27 cellular contexts compared by ENCODE assay signal in the genomic region with DNA sequence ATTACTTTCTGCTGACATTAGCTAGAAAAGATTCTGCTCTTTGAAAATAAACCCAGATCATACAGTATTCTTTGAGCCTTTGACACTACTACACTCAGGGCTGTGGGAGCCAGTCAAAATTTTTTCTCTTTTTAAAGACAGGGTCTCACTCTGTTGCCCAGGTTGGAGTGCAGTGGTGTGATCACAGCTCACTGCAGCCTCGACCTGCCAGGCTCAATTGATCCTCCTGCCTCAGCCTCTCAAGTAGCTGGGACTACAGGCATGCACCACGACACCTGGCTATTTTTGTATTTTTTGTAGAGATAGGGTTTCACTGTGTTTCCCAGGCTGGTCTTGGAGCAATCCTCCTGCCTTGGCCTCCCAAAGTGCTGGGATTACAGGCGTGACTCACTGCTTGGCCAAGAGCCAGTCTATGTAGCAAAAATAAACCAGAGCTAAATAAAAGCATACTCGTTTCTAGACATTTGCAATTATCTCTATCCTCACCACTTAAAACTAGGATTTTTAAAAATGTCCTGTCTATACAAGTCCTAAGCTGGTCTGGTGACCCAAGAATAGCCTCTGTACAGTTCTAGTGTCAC. TPM values are rescaled to one million over a fixed set of nuclear protein-coding genes. Genes with fewer than 3 reads are reported as not detected.
DNase-seq lines count a peak whose midpoint lies in the region; ATAC-seq, FAIRE-seq and TF ChIP-seq lines count a peak whose summit lies in the region.
"Had no signal": no experiment of that assay in that cellular context is flagged by ENCODE, and none has a peak within 500 bp of the region (broad histone marks: within the 10 kb centered on the region; RNA-seq: fewer than 3 reads in every experiment).

No MANE protein-coding gene starts in this region.

- no peak overlapping the region for H3K9ac ChIP-seq in HepG2 (ENCODE audit: insufficient read depth, low read depth, low read length)

- DNase-seq in HepG2 (ENCODE audit: low spot score) (no peak), right lobe of liver (no peak), brain microvascular endothelial cell (peak; percentile 9), iris pigment epithelial cell (ENCODE audit: low read depth) (peak; percentile 18), vagina (ENCODE audit: extremely low spot score in 2 of 2) (no peak), NCI-H128 (lab: John Stamatoyannopoulos, UW; ENCODE audit: unreplicated experiment) (no peak), AG20443 (ENCODE audit: low spot score) (no peak)
- DNase-seq in stimulated activated CD4-positive, alpha-beta T cell treated with anti-CD3 and anti-CD28 coated beads, Interleukin-12 subunit alpha, Interleukin-12 subunit beta, amount 100 ng/mL, for 4 hours, result no peak
- DNase-seq: ACHN; activated CD4-positive, alpha-beta T cell treated with anti-CD3 and anti-CD28 coated beads for 4 hours; activated CD8-positive, alpha-beta memory T cell treated with anti-CD3 and anti-CD28 coated beads, Interleukin-2, amount 50 U/mL, for 48 hours; activated naive CD4-positive, alpha-beta T cell; DMS 273 treated with DMSO at 0.1 percent for 48 hours; hippocampal formation; IMR-90; kidney; NCI-H187 treated with DMSO at 0.1 percent for 48 hours; stimulated activated CD4-positive, alpha-beta T cell treated with anti-CD3 and anti-CD28 coated beads, Interleukin-4, amount 100 ng/mL, for 1 hour; stimulated activated naive CD8-positive, alpha-beta T cell treated with anti-CD3 and anti-CD28 coated beads, Interleukin-15, amount 100 ng/mL, for 72 hours; upper lobe of left lung had no signal

- no peaks in the 10 kb centered on the region for H4K20me1 ChIP-seq in HepG2 (ENCODE audit: insufficient read depth, low read length)

- CTCF ChIA-PET in HepG2 (lab: Yijun Ruan, JAX; ENCODE audit: low intra/inter-chr PET ratio, low total read pairs), result no interaction called here

- H3K4me3 ChIP-seq in HepG2 (replicated peaks in 1 of 3; ENCODE audit: insufficient read depth in 1 of 3, low read depth in 2 of 3, low read length in 3 of 3) (no peak overlapping the region), right lobe of liver (no peak overlapping the region), brain microvascular endothelial cell (ENCODE audit: low read depth, low read length) (no peak overlapping the region), vagina (no peak overlapping the region)
- H3K4me3 ChIP-seq: skin epidermis, upper lobe of left lung had no signal

- in situ Hi-C loops in HepG2 (cut with HindIII; ENCODE audit: extremely low pct_ligation_motif_present, low pct_unique_long_range_greater_than_20kb), result no loop called here
- in situ Hi-C loops in brain microvascular endothelial cell (cut with HindIII; ENCODE audit: low pct_ligation_motif_present, low sequenced_read_pairs), result no loop called here

- no peak for FAIRE-seq in HepG2 (lab: Jason Lieb, UNC)
- FAIRE-seq: kidney had no signal

- POLR2A ChIA-PET in HepG2 (lab: Yijun Ruan, JAX), result no interaction called here

- TF ChIP-seq CTCF in HepG2 (CRISPR knock-in tag; IDR thresholded peaks at IDR 0.05), result no peak
- TF ChIP-seq CTCF in right lobe of liver (IDR thresholded peaks at IDR 0.05), result no peak
- TF ChIP-seq CTCF in brain microvascular endothelial cell (IDR thresholded peaks at IDR 0.05; ENCODE audit: low read depth, low read length, missing control alignments), result no peak
- no peak for TF ChIP-seq CTCF in vagina (IDR thresholded peaks at IDR 0.05)

- H3K9me3 ChIP-seq in HepG2 (ENCODE audit: low read length), result no peaks in the 10 kb centered on the region
- H3K9me3 ChIP-seq in right lobe of liver, result no peaks in the 10 kb centered on the region
- no peaks in the 10 kb centered on the region for H3K9me3 ChIP-seq in vagina
- H3K9me3 ChIP-seq: upper lobe of left lung had no signal

- TF ChIP-seq EP300 in HepG2 (IDR thresholded peaks at IDR 0.05; ENCODE audit: low read depth in 2 of 2, low read length in 2 of 2) (no peak), HepG2 (CRISPR knock-in tag; IDR thresholded peaks at IDR 0.05; ENCODE audit: borderline replicate concordance) (no peak)

- no peak overlapping the region for H3K27ac ChIP-seq in HepG2 (ENCODE audit: extremely low read length, insufficient read depth, low read length)
- no peak overlapping the region for H3K27ac ChIP-seq in right lobe of liver
- no peak overlapping the region for H3K27ac ChIP-seq in brain microvascular endothelial cell
- no peak overlapping the region for H3K27ac ChIP-seq in vagina
- H3K27ac ChIP-seq: C4-2B, skin epidermis, upper lobe of left lung had no signal

- intact Hi-C loops in HepG2 (cut with micrococcal nuclease; ENCODE audit: unreplicated experiment), result no loop called here
- intact Hi-C loops in right lobe of liver (cut with DNase I), result no loop called here
- intact Hi-C loops in vagina (cut with DNase I), result no loop called here

- no peak overlapping the region for H3K4me2 ChIP-seq in HepG2 (ENCODE audit: low read depth, low read length)

- TF ChIP-seq RAD21 in HepG2 (CRISPR knock-in tag; IDR thresholded peaks at IDR 0.05), result no peak

- no peaks in the 10 kb centered on the region for H3K36me3 ChIP-seq in HepG2 (replicated peaks in 1 of 2; ENCODE audit: control insufficient read depth in 1 of 2, insufficient read depth in 2 of 2, low read length in 2 of 2)
- no peaks in the 10 kb centered on the region for H3K36me3 ChIP-seq in right lobe of liver
- H3K36me3 ChIP-seq in brain microvascular endothelial cell (replicated peaks), result no peaks in the 10 kb centered on the region
- no peaks in the 10 kb centered on the region for H3K36me3 ChIP-seq in vagina
- H3K36me3 ChIP-seq: upper lobe of left lung had no signal

- WGBS in HepG2 (ENCODE audit: low lambda C conversion rate), result 97% methylated on average over 4 of the region's 4 CpGs
- WGBS in right lobe of liver (ENCODE audit: insufficient coverage, low coverage, low lambda C conversion rate, missing lambda C conversion rate), result 44% methylated on average over 4 of the region's 4 CpGs

- no TSS peak for BruUV-seq in HepG2 (replicated peaks; lab: Mats Ljungman, UMichigan)

- H3K79me2 ChIP-seq in HepG2 (ENCODE audit: insufficient read depth, low read length), result no peaks in the 10 kb centered on the region

- H3K4me1 ChIP-seq in HepG2 (ENCODE audit: insufficient read depth, low read length), result peaks cover 52% of the 10 kb centered on the region
- H3K4me1 ChIP-seq in right lobe of liver, result no peaks in the 10 kb centered on the region
- H3K4me1 ChIP-seq in vagina, result no peaks in the 10 kb centered on the region
- H3K4me1 ChIP-seq: upper lobe of left lung had no signal

- H3K27me3 ChIP-seq in HepG2 (ENCODE audit: control insufficient read depth in 1 of 2, insufficient read depth in 2 of 2, low read length in 2 of 2) (no peaks in the 10 kb centered on the region), right lobe of liver (no peaks in the 10 kb centered on the region), brain microvascular endothelial cell (replicated peaks) (no peaks in the 10 kb centered on the region), vagina (no peaks in the 10 kb centered on the region)
- H3K27me3 ChIP-seq: upper lobe of left lung had no signal

- ATAC-seq in HepG2 (no peak), right lobe of liver (no peak)
- ATAC-seq: stimulated activated naive CD8-positive, alpha-beta T cell treated with anti-CD3 and anti-CD28 coated beads, Interleukin-15, amount 100 ng/mL, for 72 hours had no signal

- H2AFZ ChIP-seq in HepG2 (ENCODE audit: low read length), result no peak overlapping the region

- no peak for TF ChIP-seq POLR2A in HepG2 (IDR thresholded peaks at IDR 0.05; ENCODE audit: insufficient read depth in 1 of 2, low read depth in 2 of 2, low read length in 2 of 2)
- no peak for TF ChIP-seq POLR2A in right lobe of liver (IDR thresholded peaks at IDR 0.05)
- TF ChIP-seq POLR2A in vagina (IDR thresholded peaks at IDR 0.05), result no peak

RNA-seq across cellular contexts. Expression of gene AKAP4, which starts 43.2 kb away (rescaled TPM):
- total RNA-seq in HepG2 (2016; rRNA removed; fragmentation: Illumina TruSeq; extraction: Trizol) (not detected in 2 replicates), right lobe of liver (not detected), vagina (not detected)
- not detected in 2 replicates for total RNA-seq in HepG2 (2016; cell fraction: cytosol; rRNA removed; fragmentation: Illumina TruSeq; extraction: Trizol; ENCODE audit: low read depth)
- not detected in 2 replicates for total RNA-seq in HepG2 (2016; cell fraction: insoluble cytoplasmic fraction; rRNA removed; fragmentation: Illumina TruSeq; extraction: Trizol)
- not detected in 2 replicates for total RNA-seq in HepG2 (2016; cell fraction: membrane; rRNA removed; fragmentation: Illumina TruSeq; extraction: Trizol)
- total RNA-seq in HepG2 (2016; cell fraction: nucleus; rRNA removed; fragmentation: Illumina TruSeq; extraction: Trizol), result not detected in 2 replicates
- polyA plus RNA-seq in HepG2 (2011; rRNA removed), result not detected in 2 replicates
- not detected in 2 replicates for polyA plus RNA-seq in HepG2 (2011; cell fraction: cytosol; rRNA removed)
- not detected in 2 replicates for polyA plus RNA-seq in HepG2 (2011; cell fraction: nucleus; rRNA removed)
- polyA plus RNA-seq in HepG2 (2012), result not detected in 2 replicates
- polyA plus RNA-seq in HepG2 (2016; cell fraction: cytosol; fragmentation: Illumina TruSeq; extraction: Trizol; ENCODE audit: low read depth), result not detected in 2 replicates
- polyA plus RNA-seq in HepG2 (2016; cell fraction: insoluble cytoplasmic fraction; fragmentation: Illumina TruSeq; extraction: Trizol; ENCODE audit: low read depth), result not detected in 2 replicates
- polyA plus RNA-seq in HepG2 (2016; cell fraction: membrane; fragmentation: Illumina TruSeq; extraction: Trizol; ENCODE audit: low read depth), result not detected in 2 replicates
- not detected in 2 replicates for polyA plus RNA-seq in HepG2 (2016; cell fraction: nucleus; fragmentation: Illumina TruSeq; extraction: Trizol; ENCODE audit: insufficient read depth, low read depth)
- 0.09 TPM in 1 of 2 replicates, not detected in the other for polyA minus RNA-seq in HepG2 (2011; rRNA and poly(A)+ RNA removed; ENCODE audit: low replicate concordance)
- not detected in 2 replicates for polyA minus RNA-seq in HepG2 (2011; cell fraction: cytosol; rRNA and poly(A)+ RNA removed)
- polyA minus RNA-seq in HepG2 (2011; cell fraction: nucleus; rRNA and poly(A)+ RNA removed), result not detected in 2 replicates
- total RNA-seq: chondrocyte, fibroblast of villous mesenchyme, IMR-90, kidney, NCI-H460, progenitor cell of endocrine pancreas, upper lobe of left lung had no signal
- polyA plus RNA-seq: IMR-90, neural cell had no signal

RNA-seq across cellular contexts. Expression of gene CCNB3, which starts 46.9 kb away (rescaled TPM):
- 0.04 and 0.11 TPM in 2 replicates for total RNA-seq in HepG2 (2016; rRNA removed; fragmentation: Illumina TruSeq; extraction: Trizol)
- 0.10 TPM in 1 of 2 replicates, not detected in the other for total RNA-seq in HepG2 (2016; cell fraction: cytosol; rRNA removed; fragmentation: Illumina TruSeq; extraction: Trizol; ENCODE audit: low read depth)
- total RNA-seq in HepG2 (2016; cell fraction: insoluble cytoplasmic fraction; rRNA removed; fragmentation: Illumina TruSeq; extraction: Trizol), result 0.02 and 0.06 TPM in 2 replicates
- total RNA-seq in HepG2 (2016; cell fraction: membrane; rRNA removed; fragmentation: Illumina TruSeq; extraction: Trizol), result not detected in 2 replicates
- total RNA-seq in HepG2 (2016; cell fraction: nucleus; rRNA removed; fragmentation: Illumina TruSeq; extraction: Trizol), result 0.06 and 1.6 TPM in 2 replicates
- polyA plus RNA-seq in HepG2 (2011; rRNA removed), result 0.07 TPM in 1 of 2 replicates, not detected in the other
- 0.03 TPM in 1 of 2 replicates, not detected in the other for polyA plus RNA-seq in HepG2 (2011; cell fraction: cytosol; rRNA removed)
- polyA plus RNA-seq in HepG2 (2011; cell fraction: nucleus; rRNA removed), result 0.05 and 1.1 TPM in 2 replicates
- 0.03 and 0.04 TPM in 2 replicates for polyA plus RNA-seq in HepG2 (2012)
- not detected in 2 replicates for polyA plus RNA-seq in HepG2 (2016; cell fraction: cytosol; fragmentation: Illumina TruSeq; extraction: Trizol; ENCODE audit: low read depth)
- polyA plus RNA-seq in HepG2 (2016; cell fraction: insoluble cytoplasmic fraction; fragmentation: Illumina TruSeq; extraction: Trizol; ENCODE audit: low read depth), result not detected in 2 replicates
- polyA plus RNA-seq in HepG2 (2016; cell fraction: membrane; fragmentation: Illumina TruSeq; extraction: Trizol; ENCODE audit: low read depth), result not detected in 2 replicates
- polyA plus RNA-seq in HepG2 (2016; cell fraction: nucleus; fragmentation: Illumina TruSeq; extraction: Trizol; ENCODE audit: insufficient read depth, low read depth), result 0.29 TPM in 1 of 2 replicates, not detected in the other
- 1.0 TPM in 1 of 2 replicates, not detected in the other for polyA minus RNA-seq in HepG2 (2011; rRNA and poly(A)+ RNA removed; ENCODE audit: low replicate concordance)
- not detected in 2 replicates for polyA minus RNA-seq in HepG2 (2011; cell fraction: cytosol; rRNA and poly(A)+ RNA removed)
- not detected in 2 replicates for polyA minus RNA-seq in HepG2 (2011; cell fraction: nucleus; rRNA and poly(A)+ RNA removed)
- 1 to 10 TPM in 1 of 6 experiments, under 1 TPM in 5; 0.18 to 1.5 (median 0.42) TPM for total RNA-seq in right lobe of liver
- 0.25 TPM for total RNA-seq in vagina

Comparison
In these comparisons a context has a peak if more than half of its experiments do, and no peak if none do; other contexts are left out.
1. DNase-seq: peak in brain microvascular endothelial cell (single experiment) and iris pigment epithelial cell (single experiment); none in HepG2 (single experiment), right lobe of liver (0 of 3), vagina (0 of 2), NCI-H128 (single experiment), stimulated activated CD4-positive, alpha-beta T cell treated with anti-CD3 and anti-CD28 coated beads, Interleukin-12 subunit alpha, Interleukin-12 subunit beta, amount 100 ng/mL, for 4 hours (single experiment) and AG20443 (single experiment).